ENCODE assay signal across 19 cellular contexts in the genomic region with DNA sequence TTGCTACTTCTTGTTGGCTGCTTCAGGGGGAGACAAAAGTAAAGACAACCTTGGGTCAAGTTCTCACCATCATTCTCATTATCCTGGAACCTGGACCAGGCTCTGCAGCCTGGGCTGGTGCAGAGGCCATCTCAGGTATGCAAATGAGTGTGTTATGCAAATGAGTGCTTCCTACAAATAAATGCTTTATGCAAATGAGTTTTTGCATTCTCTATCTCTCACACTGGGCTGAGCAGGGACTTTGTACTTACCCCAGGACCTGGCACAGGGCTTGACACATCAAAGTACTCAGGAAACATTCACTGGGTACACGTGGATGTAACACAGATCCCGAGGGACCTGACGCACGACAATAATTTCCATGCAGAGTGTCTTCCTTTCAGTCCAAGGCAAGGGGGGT.
"Had no signal": no experiment of that assay in that cellular context is flagged by ENCODE, and none has a peak within 500 bp of the region (broad histone marks: within the 10 kb centered on the region; RNA-seq: fewer than 3 reads in every experiment).

No MANE protein-coding gene starts in this region.

- H3K9me3 Mint-ChIP-seq: activated CD8-positive, alpha-beta T cell treated with anti-CD3 and anti-CD28 coated beads for 36 hours; activated T-cell treated with anti-CD3 and anti-CD28 coated beads, Interleukin-2, amount 50 U/mL, for 4 hours; naive thymus-derived CD8-positive, alpha-beta T cell; stimulated activated naive B cell treated with anti-CD40 and anti-IgM and Interleukin-4, amounts not matched to agents 10 μg/mL and 1 μg/mL and 100 μg/mL, for 72 hours; WTC11 had no signal

- H3K27me3 ChIP-seq: adrenal gland, hepatocyte, right atrium auricular region, thyroid gland, vagina had no signal

- H3K27ac Mint-ChIP-seq: activated CD8-positive, alpha-beta T cell treated with anti-CD3 and anti-CD28 coated beads for 36 hours; naive thymus-derived CD8-positive, alpha-beta T cell; stimulated activated naive B cell treated with anti-CD40 and anti-IgM and Interleukin-4, amounts not matched to agents 10 μg/mL and 1 μg/mL and 100 μg/mL, for 72 hours; WTC11 had no signal

- H3K4me3 Mint-ChIP-seq: activated CD8-positive, alpha-beta T cell treated with anti-CD3 and anti-CD28 coated beads for 36 hours; activated T-cell treated with anti-CD3 and anti-CD28 coated beads, Interleukin-2, amount 50 U/mL, for 4 hours; naive thymus-derived CD8-positive, alpha-beta T cell; stimulated activated naive B cell treated with anti-CD40 and anti-IgM and Interleukin-4, amounts not matched to agents 10 μg/mL and 1 μg/mL and 100 μg/mL, for 72 hours; WTC11 had no signal

- H3K4me3 ChIP-seq: adrenal gland, hepatocyte, right atrium auricular region, thyroid gland, vagina had no signal

- H3K4me1 ChIP-seq: adrenal gland, thyroid gland had no signal

- H3K4me2 ChIP-seq: hepatocyte had no signal

- H3K79me2 ChIP-seq: hepatocyte had no signal

- ATAC-seq: activated CD8-positive, alpha-beta T cell treated with anti-CD3 and anti-CD28 coated beads for 36 hours; activated T-cell treated with anti-CD3 and anti-CD28 coated beads, Interleukin-2, amount 50 U/mL, for 4 hours; esophagus mucosa; left lobe of liver; naive thymus-derived CD8-positive, alpha-beta T cell had no signal

- DNase-seq: activated CD4-positive, alpha-beta T cell treated with anti-CD3 and anti-CD28 coated beads for 4 hours; activated CD8-positive, alpha-beta T cell treated with anti-CD3 and anti-CD28 coated beads for 36 hours; activated effector memory CD4-positive, alpha-beta T cell treated with Interleukin-2 at 50 U/mL for 16 hours; activated naive CD4-positive, alpha-beta T cell treated with anti-CD3 and anti-CD28 coated beads, Interleukin-2, amount 50 U/mL, for 16 hours; activated T-cell treated with anti-CD3 and anti-CD28 coated beads, Interleukin-2, amount 50 U/mL, for 4 hours; adrenal gland; caudate nucleus; naive thymus-derived CD8-positive, alpha-beta T cell; nucleus accumbens; stimulated activated CD4-positive, alpha-beta T cell treated with anti-CD3 and anti-CD28 coated beads, Interleukin-15, amount 100 ng/mL, for 24 hours; stimulated activated CD4-positive, alpha-beta T cell treated with anti-CD3 and anti-CD28 coated beads, Interleukin-4, amount 100 ng/mL, for 1 hour; stimulated activated naive B cell treated with anti-CD40 and anti-IgM and Interleukin-4, amounts not matched to agents 10 μg/mL and 1 μg/mL and 100 μg/mL, for 72 hours; thyroid gland had no signal

- H3K36me3 Mint-ChIP-seq: naive thymus-derived CD8-positive, alpha-beta T cell; stimulated activated naive B cell treated with anti-CD40 and anti-IgM and Interleukin-4, amounts not matched to agents 10 μg/mL and 1 μg/mL and 100 μg/mL, for 72 hours; WTC11 had no signal

- H3K36me3 ChIP-seq: adrenal gland, right atrium auricular region, thyroid gland, vagina had no signal

- H3K27ac ChIP-seq: adrenal gland, hepatocyte, thyroid gland, vagina had no signal
